In genomic region chr13:86974251-86974994, GRCh38 we compare ENCODE assay signal across 20 cellular contexts.
"Had no signal": no experiment of that assay in that cellular context is flagged by ENCODE, and none has a peak within 500 bp of the region (broad histone marks: within the 10 kb centered on the region; RNA-seq: fewer than 3 reads in every experiment).

No MANE protein-coding gene starts in this region.

- H3K27me3 Mint-ChIP-seq: activated naive CD4-positive, alpha-beta T cell treated with anti-CD3 and anti-CD28 coated beads, Interleukin-2, amount 10 ng/mL, durations not matched to agents 7 days and 5 days; memory B cell; naive thymus-derived CD8-positive, alpha-beta T cell had no signal

- H3K4me1 ChIP-seq: gastrocnemius medialis, pancreas, sigmoid colon, tibial artery had no signal

- H3K36me3 ChIP-seq: gastrocnemius medialis, neutrophil, pancreas, sigmoid colon, tibial artery had no signal

- H3K27ac Mint-ChIP-seq: activated naive CD4-positive, alpha-beta T cell treated with anti-CD3 and anti-CD28 coated beads, Interleukin-2, amount 10 ng/mL, durations not matched to agents 7 days and 5 days; memory B cell; naive thymus-derived CD8-positive, alpha-beta T cell had no signal

- H3K4me1 Mint-ChIP-seq: activated naive CD4-positive, alpha-beta T cell treated with anti-CD3 and anti-CD28 coated beads, Interleukin-2, amount 10 ng/mL, durations not matched to agents 7 days and 5 days; memory B cell; naive thymus-derived CD8-positive, alpha-beta T cell had no signal

- H3K4me3 Mint-ChIP-seq: activated naive CD4-positive, alpha-beta T cell treated with anti-CD3 and anti-CD28 coated beads, Interleukin-2, amount 10 ng/mL, durations not matched to agents 7 days and 5 days; activated T-cell treated with anti-CD3 and anti-CD28 coated beads, Interleukin-2, amount 50 U/mL, for 4 hours; memory B cell; naive thymus-derived CD8-positive, alpha-beta T cell had no signal

- H3K36me3 Mint-ChIP-seq: activated naive CD4-positive, alpha-beta T cell treated with anti-CD3 and anti-CD28 coated beads, Interleukin-2, amount 10 ng/mL, durations not matched to agents 7 days and 5 days; memory B cell; naive thymus-derived CD8-positive, alpha-beta T cell had no signal

- H3K4me3 ChIP-seq: gastrocnemius medialis, pancreas, sigmoid colon, tibial artery had no signal

- H3K27ac ChIP-seq: gastrocnemius medialis, neutrophil, pancreas, sigmoid colon, tibial artery had no signal

- H3K9me3 Mint-ChIP-seq: activated T-cell treated with anti-CD3 and anti-CD28 coated beads, Interleukin-2, amount 50 U/mL, for 4 hours had no signal

- H3K9me3 ChIP-seq: gastrocnemius medialis, neutrophil, pancreas, sigmoid colon, tibial artery had no signal

- DNase-seq: activated CD4-positive, alpha-beta T cell treated with anti-CD3 and anti-CD28 coated beads, Interleukin-2, amount 50 U/mL, for 1 hour; activated CD4-positive, CD25-positive, alpha-beta regulatory T cell treated with anti-CD3 and anti-CD28 coated beads, Interleukin-2, amount 50 U/mL, for 72 hours; activated CD8-positive, alpha-beta memory T cell treated with anti-CD3 and anti-CD28 coated beads, Interleukin-2, amount 50 U/mL, for 4 hours; activated effector memory CD4-positive, alpha-beta T cell treated with Interleukin-2 at 50 U/mL for 16 hours; activated naive CD4-positive, alpha-beta T cell treated with anti-CD3 and anti-CD28 coated beads, Interleukin-2, amount 10 ng/mL, durations not matched to agents 7 days and 5 days; activated T-cell treated with anti-CD3 and anti-CD28 coated beads, Interleukin-2, amount 50 U/mL, for 4 hours; cortex of kidney; gastrocnemius medialis; head of caudate nucleus; kidney glomerular epithelial cell; left ventricle myocardium superior; naive thymus-derived CD8-positive, alpha-beta T cell; sigmoid colon; stimulated activated CD4-positive, alpha-beta T cell treated with anti-CD3 and anti-CD28 coated beads, Interleukin-4, amount 100 ng/mL, for 4 hours; stimulated activated naive CD4-positive, alpha-beta T cell; T1000; tibial artery had no signal

- H3K27me3 ChIP-seq: gastrocnemius medialis, neutrophil, pancreas, sigmoid colon, tibial artery had no signal
